ENCODE assay signal across 1 cellular context in genomic region chr7:113198226-113198625, GRCh38.
TF ChIP-seq lines count a peak whose summit lies in the region.

No MANE protein-coding gene starts in this region.

TF ChIP-seq in IMR-90, 13 proteins besides CTCF, POLR2A, EP300 and RAD21:
- TF ChIP-seq RFX5 (IDR thresholded peaks at IDR 0.05; ENCODE audit: low read depth, low read length) (no peak), CEBPB (IDR thresholded peaks at IDR 0.05; ENCODE audit: low read depth, low read length) (no peak), RCOR1 (IDR thresholded peaks at IDR 0.05; ENCODE audit: insufficient replicate concordance, low read length) (no peak), NFE2L2 (IDR thresholded peaks at IDR 0.05; ENCODE audit: low read depth, low read length) (no peak), BHLHE40 (IDR thresholded peaks at IDR 0.05; ENCODE audit: low read depth, low read length) (no peak), CHD1 (IDR thresholded peaks at IDR 0.05; ENCODE audit: low read depth, low read length) (no peak), SMC3 (IDR thresholded peaks at IDR 0.05; ENCODE audit: low read depth, low read length) (no peak), USF2 (IDR thresholded peaks at IDR 0.05; ENCODE audit: low read depth, low read length) (no peak), FOS (IDR thresholded peaks at IDR 0.05; ENCODE audit: low read depth, low read length) (no peak), MAZ (IDR thresholded peaks at IDR 0.05; ENCODE audit: borderline replicate concordance, low read depth, low read length) (no peak)
